17 cellular contexts compared by ENCODE assay signal in genomic region chr5:126410623-126411022, GRCh38. TPM values are rescaled to one million over a fixed set of nuclear protein-coding genes. Genes with fewer than 3 reads are reported as not detected.
DNase-seq lines count a peak whose midpoint lies in the region; ATAC-seq, FAIRE-seq and TF ChIP-seq lines count a peak whose summit lies in the region.
"Had no signal": no experiment of that assay in that cellular context is flagged by ENCODE, and none has a peak within 500 bp of the region (broad histone marks: within the 10 kb centered on the region; RNA-seq: fewer than 3 reads in every experiment).

No MANE protein-coding gene starts in this region.

- no peak overlapping the region for H3K4me3 Mint-ChIP-seq in natural killer cell
- H3K4me3 Mint-ChIP-seq: B cell; CD8-positive, alpha-beta T cell; H9 had no signal

- no peak for TF ChIP-seq EP300 in GM12878 (IDR thresholded peaks at IDR 0.05; ENCODE audit: borderline replicate concordance in 1 of 2, control insufficient read depth in 1 of 2, low read depth in 2 of 2, low read length in 2 of 2)

- no TSS peak for BruUV-seq in GM12878 (replicated peaks; lab: Mats Ljungman, UMichigan)

- in situ Hi-C loops in GM12878 (cut with MboI): no loop called here

- FAIRE-seq in D721Med (lab: Jason Lieb, UNC) (peak; percentile 64), GM19239 (lab: Jason Lieb, UNC) (peak; percentile 61), GM12878 (lab: Jason Lieb, UNC) (peak; percentile 41)
- FAIRE-seq: A549, H1 had no signal

- no peak overlapping the region for H3K4me3 ChIP-seq in GM12878
- H3K4me3 ChIP-seq in lower leg skin (ENCODE audit: low read depth, poor library complexity, severe bottlenecking): no peak overlapping the region
- H3K4me3 ChIP-seq: A549; BLaER1 treated with 17β-estradiol and CSF1 and Interleukin-3, amounts not matched to agents 10 nM and 100 nM had no signal

- ATAC-seq in GM12878: no peak
- ATAC-seq in natural killer cell: no peak
- ATAC-seq in HG02798 (IDR thresholded peaks at IDR 0.05; ENCODE audit: poor library complexity, unreplicated experiment): no peak
- ATAC-seq: A549; CD8-positive, alpha-beta T cell had no signal

- no peak overlapping the region for H3K9ac ChIP-seq in GM12878 (ENCODE audit: control insufficient read depth, insufficient read depth, low read length)
- H3K9ac ChIP-seq: BLaER1 treated with 17β-estradiol and CSF1 and Interleukin-3, amounts not matched to agents 10 nM and 100 nM had no signal

- no peaks in the 10 kb centered on the region for H3K4me1 ChIP-seq in GM12878 (ENCODE audit: control insufficient read depth, insufficient read depth, low read length)
- H3K4me1 ChIP-seq: A549 had no signal

- TF ChIP-seq POLR2A in GM12878 (IDR thresholded peaks at IDR 0.05; ENCODE audit: low read depth, low read length): no peak
- TF ChIP-seq POLR2A in lower leg skin (IDR thresholded peaks at IDR 0.05): no peak

- H3K79me2 ChIP-seq in GM12878 (ENCODE audit: control insufficient read depth, insufficient read depth, low read length): no peaks in the 10 kb centered on the region

- no peaks in the 10 kb centered on the region; the same call in 2 of the 3 replicates for H3K9me3 ChIP-seq in GM12878 (replicated peaks; ENCODE audit: control insufficient read depth, insufficient read depth, low read length)
- H3K9me3 ChIP-seq: A549 had no signal

- H3K4me1 Mint-ChIP-seq in natural killer cell: no peaks in the 10 kb centered on the region
- H3K4me1 Mint-ChIP-seq: H9 had no signal

- H3K36me3 Mint-ChIP-seq in natural killer cell: no peaks in the 10 kb centered on the region
- H3K36me3 Mint-ChIP-seq: CD8-positive, alpha-beta T cell had no signal

- no peak for TF ChIP-seq RAD21 in GM12878 (IDR thresholded peaks at IDR 0.05; ENCODE audit: insufficient read depth, low read depth, low read length)

- no peaks in the 10 kb centered on the region for H3K9me3 Mint-ChIP-seq in natural killer cell

- H3K36me3 ChIP-seq in GM12878 (ENCODE audit: control insufficient read depth in 2 of 2, insufficient read depth in 2 of 2, low read length in 1 of 2): no peaks in the 10 kb centered on the region
- H3K36me3 ChIP-seq: BLaER1 treated with 17β-estradiol and CSF1 and Interleukin-3, amounts not matched to agents 10 nM and 100 nM had no signal

- H3K27ac ChIP-seq in GM12878 (ENCODE audit: control insufficient read depth, insufficient read depth): no peak overlapping the region
- H3K27ac ChIP-seq: 22Rv1; A549; BLaER1 treated with 17β-estradiol and CSF1 and Interleukin-3, amounts not matched to agents 10 nM and 100 nM had no signal

- DNase-seq in D721Med (ENCODE audit: insufficient read length, low spot score) (no peak), GM19239 (ENCODE audit: insufficient read length, low spot score) (no peak), NAMALWA (ENCODE audit: low spot score) (peak; percentile 26), GM12878 (ENCODE audit: low read depth, low spot score) (no peak), natural killer cell (no peak), lower leg skin (ENCODE audit: low spot score in 2 of 2) (no peak)
- DNase-seq in stimulated activated CD4-positive, alpha-beta T cell treated with anti-CD3 and anti-CD28 coated beads, Interleukin-4, amount 100 ng/mL, for 24 hours: no peak
- DNase-seq: CD8-positive, alpha-beta T cell; GDM1; H9; KG1 had no signal

- H2AFZ ChIP-seq in GM12878 (ENCODE audit: control insufficient read depth, low read depth, low read length): no peak overlapping the region

- intact Hi-C loops in GM12878 (cut with micrococcal nuclease; ENCODE audit: unreplicated experiment) (no loop called here), natural killer cell (cut with micrococcal nuclease) (no loop called here), lower leg skin (cut with DNase I; ENCODE audit: low total_unique reads) (no loop called here)

- POLR2A ChIA-PET in GM12878 (lab: Charles Lee): no interaction called here

- no peaks in the 10 kb centered on the region for H3K27me3 ChIP-seq in GM12878 (replicated peaks in 1 of 2; ENCODE audit: control insufficient read depth in 2 of 2, insufficient read depth in 2 of 2, low read length in 1 of 2)
- H3K27me3 ChIP-seq: BLaER1 treated with 17β-estradiol and CSF1 and Interleukin-3, amounts not matched to agents 10 nM and 100 nM had no signal

- peaks cover 4 to 44% of the 10 kb centered on the region in 2 donors for H3K27me3 Mint-ChIP-seq in natural killer cell (ENCODE audit: low read depth in 2 of 2)

- no peak overlapping the region for H3K27ac Mint-ChIP-seq in natural killer cell
- H3K27ac Mint-ChIP-seq: B cell; CD8-positive, alpha-beta T cell; H9 had no signal

- CTCF ChIA-PET in GM12878 (lab: Yijun Ruan, JAX): no interaction called here

- TF ChIP-seq CTCF in D721Med (IDR thresholded peaks at IDR 0.05; ENCODE audit: insufficient read depth, missing control alignments) (no peak), GM12878 (IDR thresholded peaks at IDR 0.05 in 2 of 3, conservative IDR thresholded peaks at IDR 0.05 in 1 of 3; ENCODE audit: control insufficient read depth in 2 of 3, extremely low read depth in 1 of 3, insufficient read depth in 1 of 3, low read depth in 3 of 3, low read length in 3 of 3) (no peak), natural killer cell (IDR thresholded peaks at IDR 0.05) (no peak), lower leg skin (IDR thresholded peaks at IDR 0.05) (no peak)

- H4K20me1 ChIP-seq in GM12878 (ENCODE audit: control insufficient read depth, insufficient read depth): no peaks in the 10 kb centered on the region
- H4K20me1 ChIP-seq: BLaER1 treated with 17β-estradiol and CSF1 and Interleukin-3, amounts not matched to agents 10 nM and 100 nM had no signal

- SMC1A ChIA-PET in GM12878 (lab: Charles Lee; ENCODE audit: uncharacterized antibody, unreplicated experiment): no interaction called here

- WGBS in GM12878 (ENCODE audit: insufficient coverage, insufficient replicate concordance, low lambda C conversion rate, missing lambda C conversion rate): 0% methylated on average over 2 of the region's 2 CpGs
- WGBS in lower leg skin, 2 donors: 59 to 67% methylated on average over 2 of the region's 2 CpGs

- RAD21 ChIA-PET in GM12878 (lab: Charles Lee; ENCODE audit: unreplicated experiment): no interaction called here

- no peak overlapping the region for H3K4me2 ChIP-seq in GM12878 (ENCODE audit: control insufficient read depth, insufficient read depth)
- H3K4me2 ChIP-seq: A549; BLaER1 treated with 17β-estradiol and CSF1 and Interleukin-3, amounts not matched to agents 10 nM and 100 nM had no signal

TF ChIP-seq in GM12878, 131 proteins besides CTCF, POLR2A, EP300 and RAD21:
- TF ChIP-seq MAX (IDR thresholded peaks at IDR 0.05; ENCODE audit: low read depth, low read length): no peak
- no peak for TF ChIP-seq MEF2A (IDR thresholded peaks at IDR 0.05; ENCODE audit: insufficient read depth, low read depth, low read length)
- TF ChIP-seq RUNX3 (IDR thresholded peaks at IDR 0.05; ENCODE audit: low read length): peak; percentile 36; the same call in 1 of the 2 replicates
- no peak for TF ChIP-seq GABPA (IDR thresholded peaks at IDR 0.05; ENCODE audit: low read depth)
- TF ChIP-seq HDGF (IDR thresholded peaks at IDR 0.05): no peak
- no peak for TF ChIP-seq SIN3A (IDR thresholded peaks at IDR 0.05; ENCODE audit: low read depth, low read length)
- no peak for TF ChIP-seq SREBF1 (IDR thresholded peaks at IDR 0.05; ENCODE audit: low read length)
- 0 out of 2 replicates have a peak, but pooled peaks have one; percentile 24 for TF ChIP-seq TCF7 (IDR thresholded peaks at IDR 0.05; ENCODE audit: borderline replicate concordance)
- no peak for TF ChIP-seq SMC3 (IDR thresholded peaks at IDR 0.05; ENCODE audit: borderline replicate concordance, low read length)

RNA-seq across cellular contexts. Expression of gene GRAMD2B, which starts 12.6 kb away (rescaled TPM):
- total RNA-seq in GM12878 (2013; cell fraction: nucleolus; rRNA removed): 31.9 and 35.1 TPM in 2 replicates
- 7.9 and 9.1 TPM in 2 replicates for total RNA-seq in GM12878 (2014; rRNA removed)
- 7.0 and 7.5 TPM in 2 replicates for total RNA-seq in GM12878 (2014; rRNA removed; fragmentation: Illumina TruSeq; extraction: Trizol)
- total RNA-seq in GM12878 (2021): 8.1 and 8.2 TPM in 2 replicates
- polyA plus RNA-seq in GM12878 (2011; ENCODE audit: low read depth): 1.9 TPM
- 21.5 and 26.9 TPM in 2 replicates for polyA plus RNA-seq in GM12878 (2011; rRNA removed)
- polyA plus RNA-seq in GM12878 (2011; cell fraction: cytosol; rRNA removed): 11.3 and 11.6 TPM in 2 replicates
- 18.2 and 18.7 TPM in 2 replicates for polyA plus RNA-seq in GM12878 (2011; cell fraction: nucleus; rRNA removed)
- polyA plus RNA-seq in GM12878 (2012): 2.0 and 3.6 TPM in 2 replicates
- 8.8 and 10.1 TPM in 2 replicates for polyA plus RNA-seq in GM12878 (2014; fragmentation: Illumina TruSeq; extraction: Trizol)
- polyA plus RNA-seq in GM12878 (2014; fragmentation: Nextera tagmentation; extraction: Ambion mirVana): 1 to 10 TPM; 1.9 to 2.7 TPM
- 5.3 and 5.9 TPM in 2 replicates for polyA plus RNA-seq in GM12878 (2014; rRNA removed)
- 1 to 10 TPM; 8.6 to 9.0 TPM for polyA plus RNA-seq in GM12878 (2016; fragmentation: Nextera tagmentation; extraction: Ambion mirVana)
- 9.3 and 9.9 TPM in 2 replicates for polyA minus RNA-seq in GM12878 (2011; rRNA and poly(A)+ RNA removed)
- 4.4 and 6.7 TPM in 2 replicates for polyA minus RNA-seq in GM12878 (2011; cell fraction: cytosol; rRNA and poly(A)+ RNA removed)
- 15.0 and 22.2 TPM in 2 replicates for polyA minus RNA-seq in GM12878 (2011; cell fraction: nucleus; rRNA and poly(A)+ RNA removed)
- total RNA-seq in natural killer cell: 10 to 100 TPM in 1 of 3 donors, 1 to 10 TPM in 2; 9.2 to 15.4 (median 10.0) TPM
- total RNA-seq in lower leg skin: 10 to 100 TPM; 58.9 to 99.8 (median 75.8) TPM
